20 cellular contexts compared by ENCODE assay signal in the genomic region with DNA sequence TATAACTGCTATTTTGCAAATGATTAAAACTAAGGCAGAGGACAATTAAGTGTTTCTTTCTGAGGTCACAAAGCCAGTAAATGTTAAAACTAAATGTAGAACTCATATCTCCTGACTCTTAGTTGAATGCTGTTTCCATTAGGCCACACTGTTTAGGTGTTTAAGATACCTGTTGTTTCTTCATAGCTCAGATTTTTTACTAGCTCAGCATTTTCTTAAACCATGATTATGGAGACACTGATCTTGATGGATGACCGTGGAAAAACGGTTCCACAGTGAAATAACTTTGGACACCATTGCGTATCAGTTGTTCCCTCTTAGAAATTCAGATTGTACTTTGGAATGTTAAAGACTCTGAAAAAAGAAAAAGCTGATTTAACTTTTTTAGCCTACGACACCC.
DNase-seq lines count a peak whose midpoint lies in the region; ATAC-seq, FAIRE-seq and TF ChIP-seq lines count a peak whose summit lies in the region.
"Had no signal": no experiment of that assay in that cellular context is flagged by ENCODE, and none has a peak within 500 bp of the region (broad histone marks: within the 10 kb centered on the region; RNA-seq: fewer than 3 reads in every experiment).

No MANE protein-coding gene starts in this region.

- H2AFZ ChIP-seq in HCT116 (ENCODE audit: low read depth, low read length, poor library complexity, severe bottlenecking) (no peak overlapping the region), K562 (ENCODE audit: low read depth, low read length) (no peak overlapping the region)
- H2AFZ ChIP-seq: GM23248 had no signal

- CTCF ChIA-PET in A549 (lab: Yijun Ruan, JAX): interaction anchor here (1.0 to 1.7 kb wide), 3 partner anchors 13 to 95 kb away, joined by 3 to 5 read pairs (median 4); no protein-coding TSS in a partner anchor
- CTCF ChIA-PET in HCT116 (lab: Charles Lee): no interaction called here
- CTCF ChIA-PET in K562 (lab: Yijun Ruan, JAX; ENCODE audit: low intra/inter-chr PET ratio): no interaction called here

- peak; percentile 46 for FAIRE-seq in A549 (lab: Jason Lieb, UNC)
- FAIRE-seq in K562 (lab: Jason Lieb, UNC): no peak
- FAIRE-seq: GM12878, GM19239 had no signal

- H3K27me3 Mint-ChIP-seq in neural crest cell (ENCODE audit: low read depth): no peaks in the 10 kb centered on the region

- peaks cover 16% of the 10 kb centered on the region for H3K4me1 Mint-ChIP-seq in neural crest cell

- TF ChIP-seq CTCF in A549 (IDR thresholded peaks at IDR 0.05) (no peak), HCT116 (IDR thresholded peaks at IDR 0.05 in 2 of 3, conservative IDR thresholded peaks at IDR 0.05 in 1 of 3; ENCODE audit: borderline replicate concordance in 1 of 3, insufficient read depth in 1 of 3, low read depth in 2 of 3, low read length in 2 of 3) (no peak), K562 (IDR thresholded peaks at IDR 0.05 in 2 of 3, conservative IDR thresholded peaks at IDR 0.05 in 1 of 3; ENCODE audit: insufficient read depth in 2 of 3, low read depth in 1 of 3, low read length in 3 of 3) (no peak), neural crest cell (conservative IDR thresholded peaks at IDR 0.05) (no peak), esophagus squamous epithelium (IDR thresholded peaks at IDR 0.05) (no peak)

- WGBS in A549 (ENCODE audit: missing lambda C conversion rate): 84% methylated on average over 4 of the region's 4 CpGs
- 56% methylated on average over 4 of the region's 4 CpGs for WGBS in K562 (ENCODE audit: insufficient coverage, low coverage, missing lambda C conversion rate)
- 78 to 82% methylated on average over 4 of the region's 4 CpGs for WGBS in esophagus squamous epithelium, 2 donors

- H3K79me2 ChIP-seq in HCT116 (ENCODE audit: insufficient read depth, low read length) (no peaks in the 10 kb centered on the region; the same call in 1 of the 2 replicates), K562 (ENCODE audit: control insufficient read depth, insufficient read depth, low read length) (no peaks in the 10 kb centered on the region)

- no peaks in the 10 kb centered on the region for H3K9me3 Mint-ChIP-seq in neural crest cell
- H3K9me3 Mint-ChIP-seq: CD8-positive, alpha-beta T cell; H9; HFFc6 had no signal

- no peak overlapping the region for H3K9ac ChIP-seq in HCT116 (ENCODE audit: low read length)
- no peak overlapping the region for H3K9ac ChIP-seq in K562 (ENCODE audit: insufficient read depth in 1 of 2, low read depth in 2 of 2, low read length in 2 of 2)
- H3K9ac ChIP-seq: GM23248 had no signal

- H3K4me2 ChIP-seq in A549: no peak overlapping the region
- H3K4me2 ChIP-seq in HCT116 (ENCODE audit: low read length): no peak overlapping the region
- no peak overlapping the region for H3K4me2 ChIP-seq in K562 (ENCODE audit: insufficient read depth, low read length)

- H3K27me3 ChIP-seq in HCT116 (ENCODE audit: insufficient read depth, low read length) (no peaks in the 10 kb centered on the region), K562 (ENCODE audit: control insufficient read depth in 2 of 2, insufficient read depth in 2 of 2, low read length in 2 of 2) (no peaks in the 10 kb centered on the region), esophagus squamous epithelium (no peaks in the 10 kb centered on the region)

- TF ChIP-seq EP300 in A549 (IDR thresholded peaks at IDR 0.05): no peak
- no peak for TF ChIP-seq EP300 in K562 (IDR thresholded peaks at IDR 0.05; ENCODE audit: low read length)

- TF ChIP-seq RAD21 in A549 (conservative IDR thresholded peaks at IDR 0.05 in 1 of 2, IDR thresholded peaks at IDR 0.05 in 1 of 2): no peak
- TF ChIP-seq RAD21 in HCT116 (IDR thresholded peaks at IDR 0.05; ENCODE audit: low read depth): no peak
- TF ChIP-seq RAD21 in K562 (CRISPR knock-in tag; conservative IDR thresholded peaks at IDR 0.05 in 1 of 2, IDR thresholded peaks at IDR 0.05 in 1 of 2): no peak

- no peaks in the 10 kb centered on the region for H3K36me3 ChIP-seq in HCT116 (ENCODE audit: control insufficient read depth in 1 of 2, insufficient read depth in 2 of 2, low read length in 2 of 2)
- peaks cover 28% of the 10 kb centered on the region for H3K36me3 ChIP-seq in K562 (ENCODE audit: control insufficient read depth, insufficient read depth, low read length)
- peaks cover 0 to 40% (median 0%) of the 10 kb centered on the region in 3 donors for H3K36me3 ChIP-seq in esophagus squamous epithelium

- H3K36me3 Mint-ChIP-seq in neural crest cell (ENCODE audit: low read depth): peaks cover 8% of the 10 kb centered on the region

- no peak for ATAC-seq in A549
- no peak for ATAC-seq in HCT116
- ATAC-seq in K562: no peak
- ATAC-seq: CD8-positive, alpha-beta T cell; GM12878 had no signal

- H3K9me2 ChIP-seq in HCT116 (ENCODE audit: insufficient read depth): no peaks in the 10 kb centered on the region

- TF ChIP-seq POLR2A in A549 (IDR thresholded peaks at IDR 0.05; ENCODE audit: low read length): no peak
- no peak for TF ChIP-seq POLR2A in HCT116 (IDR thresholded peaks at IDR 0.05; ENCODE audit: borderline replicate concordance, extremely low read depth, insufficient read depth, insufficient read length)
- no peak for TF ChIP-seq POLR2A in K562 (conservative IDR thresholded peaks at IDR 0.05)
- no peak for TF ChIP-seq POLR2A in esophagus squamous epithelium (IDR thresholded peaks at IDR 0.05)

- no peaks in the 10 kb centered on the region for H3K9me3 ChIP-seq in A549
- H3K9me3 ChIP-seq in HCT116 (ENCODE audit: control insufficient read depth in 1 of 2, insufficient read depth in 1 of 2, low read depth in 1 of 2, low read length in 2 of 2): no peaks in the 10 kb centered on the region
- no peaks in the 10 kb centered on the region for H3K9me3 ChIP-seq in K562 (replicated peaks; ENCODE audit: control insufficient read depth, insufficient read depth, low read depth, low read length)
- H3K9me3 ChIP-seq in esophagus squamous epithelium: no peaks in the 10 kb centered on the region
- H3K9me3 ChIP-seq: Caco-2 had no signal

- H3K4me3 ChIP-seq in A549 (no peak overlapping the region), HCT116 (replicated peaks in 1 of 2; ENCODE audit: low read depth in 1 of 2, low read length in 2 of 2) (no peak overlapping the region), K562 (no peak overlapping the region), esophagus squamous epithelium (no peak overlapping the region)
- H3K4me3 ChIP-seq: GM12878, GM23248 had no signal

- POLR2A ChIA-PET in A549 (lab: Yijun Ruan, JAX) (no interaction called here), HCT116 (lab: Charles Lee) (no interaction called here), K562 (lab: Yijun Ruan, JAX) (no interaction called here)

- no peaks in the 10 kb centered on the region for H3K9me1 ChIP-seq in K562 (ENCODE audit: control insufficient read depth, insufficient read depth, low read length)

- no peak overlapping the region for H3K4me3 Mint-ChIP-seq in neural crest cell
- H3K4me3 Mint-ChIP-seq: CD8-positive, alpha-beta T cell; H9; HFFc6 had no signal

- TSS peak; percentile 7 for BruUV-seq in HCT116 (replicated peaks; lab: Mats Ljungman, UMichigan)
- BruUV-seq in K562 (replicated peaks; lab: Mats Ljungman, UMichigan): no TSS peak

- H4K20me1 ChIP-seq in HCT116 (ENCODE audit: insufficient read depth): no peaks in the 10 kb centered on the region
- no peaks in the 10 kb centered on the region for H4K20me1 ChIP-seq in K562 (replicated peaks; ENCODE audit: control insufficient read depth, insufficient read depth, low read length)

- no peaks in the 10 kb centered on the region for H3K4me1 ChIP-seq in A549
- no peaks in the 10 kb centered on the region for H3K4me1 ChIP-seq in HCT116 (ENCODE audit: control insufficient read depth in 1 of 2, insufficient read depth in 2 of 2, low read length in 2 of 2)
- H3K4me1 ChIP-seq in K562 (replicated peaks in 1 of 2; ENCODE audit: control insufficient read depth in 2 of 2, insufficient read depth in 2 of 2, low read length in 2 of 2): no peaks in the 10 kb centered on the region
- no peaks in the 10 kb centered on the region for H3K4me1 ChIP-seq in esophagus squamous epithelium
- H3K4me1 ChIP-seq: Caco-2 had no signal

- H3K27ac Mint-ChIP-seq in neural crest cell (ENCODE audit: unreplicated experiment): peak overlapping the region; percentile 81
- H3K27ac Mint-ChIP-seq: CD8-positive, alpha-beta T cell; HFFc6 had no signal

- H3K27ac ChIP-seq in A549: no peak overlapping the region
- no peak overlapping the region for H3K27ac ChIP-seq in HCT116 (ENCODE audit: low read depth, low read length)
- H3K27ac ChIP-seq in K562 (ENCODE audit: extremely low read depth, low read depth, low read length): no peak overlapping the region
- H3K27ac ChIP-seq in esophagus squamous epithelium: no peak overlapping the region
- H3K27ac ChIP-seq: GM23248 had no signal

- intact Hi-C loops in HCT116 (cut with micrococcal nuclease) (no loop called here), K562 (cut with micrococcal nuclease) (no loop called here), esophagus squamous epithelium (cut with DNase I) (no loop called here)

- RAD21 ChIA-PET in HCT116 (lab: Charles Lee; ENCODE audit: low non-redundant PET in 1 of 2, low total read pairs in 2 of 2, uncharacterized antibody in 2 of 2, unreplicated experiment in 2 of 2): no interaction called here

- in situ Hi-C loops in K562 (cut with MboI): no loop called here

- DNase-seq in A549 (ENCODE audit: low read depth in 1 of 2, low spot score in 1 of 2) (no peak), HCT116 (ENCODE audit: low read depth, low spot score) (no peak), K562 (ENCODE audit: extremely low read depth in 1 of 4, low spot score in 3 of 4) (no peak), neural crest cell (ENCODE audit: low read depth, low spot score) (no peak), esophagus squamous epithelium (lab: John Stamatoyannopoulos, UW) (no peak), cortex of kidney (lab: John Stamatoyannopoulos, UW) (no peak)
- DNase-seq in stimulated activated CD4-positive, alpha-beta T cell treated with anti-CD3 and anti-CD28 coated beads, Interleukin-1b, Interleukin-23, amount 100 ng/mL, for 48 hours: no peak
- DNase-seq: 8988T; C1 segment of cervical spinal cord; Caco-2; CD8-positive, alpha-beta T cell; DMS 273 treated with DMSO at 0.1 percent for 48 hours; DMS79; EL; GDM1; GM23248; H9; HFFc6 had no signal

TF ChIP-seq in A549, 52 proteins besides CTCF, POLR2A, EP300 and RAD21:
- TF ChIP-seq FOSB (CRISPR knock-in tag; IDR thresholded peaks at IDR 0.05) (no peak), MAFK (IDR thresholded peaks at IDR 0.05; ENCODE audit: partially characterized antibody) (peak; percentile 97)

TF ChIP-seq in HCT116, 20 proteins besides CTCF, POLR2A, EP300 and RAD21 (continues in another document):
- TF ChIP-seq FOSL1 (IDR thresholded peaks at IDR 0.05; ENCODE audit: low read depth): no peak
- no peak for TF ChIP-seq EGR1 (IDR thresholded peaks at IDR 0.05; ENCODE audit: low read depth)
- TF ChIP-seq CEBPB (IDR thresholded peaks at IDR 0.05; ENCODE audit: low read depth): no peak
- TF ChIP-seq EZH2phosphoT487 (IDR thresholded peaks at IDR 0.05; ENCODE audit: borderline replicate concordance): no peak
- TF ChIP-seq JUND (IDR thresholded peaks at IDR 0.05): no peak
